In genomic region chr14:79601579-79601978, GRCh38 we compare ENCODE assay signal across 8 cellular contexts.
"Had no signal": no experiment of that assay in that cellular context is flagged by ENCODE, and none has a peak within 500 bp of the region (broad histone marks: within the 10 kb centered on the region; RNA-seq: fewer than 3 reads in every experiment).

No MANE protein-coding gene starts in this region.

- H2AFZ ChIP-seq: GM23248 had no signal

- H3K4me3 ChIP-seq: GM23248, HAP-1 had no signal

- DNase-seq: GM23248, GOT3, H7, HFFc6 had no signal

- H3K9me3 ChIP-seq: HAP-1 had no signal

- H3K27ac ChIP-seq: GM23248, HL-60 had no signal

- FAIRE-seq: HepG2 had no signal

- H3K36me3 ChIP-seq: HAP-1 had no signal

- H3K9ac ChIP-seq: GM23248 had no signal

- ATAC-seq: HCT116, HepG2 had no signal

- H3K4me1 ChIP-seq: HAP-1 had no signal
